Comparison of ENCODE assay signal across 9 cellular contexts in the genomic region with DNA sequence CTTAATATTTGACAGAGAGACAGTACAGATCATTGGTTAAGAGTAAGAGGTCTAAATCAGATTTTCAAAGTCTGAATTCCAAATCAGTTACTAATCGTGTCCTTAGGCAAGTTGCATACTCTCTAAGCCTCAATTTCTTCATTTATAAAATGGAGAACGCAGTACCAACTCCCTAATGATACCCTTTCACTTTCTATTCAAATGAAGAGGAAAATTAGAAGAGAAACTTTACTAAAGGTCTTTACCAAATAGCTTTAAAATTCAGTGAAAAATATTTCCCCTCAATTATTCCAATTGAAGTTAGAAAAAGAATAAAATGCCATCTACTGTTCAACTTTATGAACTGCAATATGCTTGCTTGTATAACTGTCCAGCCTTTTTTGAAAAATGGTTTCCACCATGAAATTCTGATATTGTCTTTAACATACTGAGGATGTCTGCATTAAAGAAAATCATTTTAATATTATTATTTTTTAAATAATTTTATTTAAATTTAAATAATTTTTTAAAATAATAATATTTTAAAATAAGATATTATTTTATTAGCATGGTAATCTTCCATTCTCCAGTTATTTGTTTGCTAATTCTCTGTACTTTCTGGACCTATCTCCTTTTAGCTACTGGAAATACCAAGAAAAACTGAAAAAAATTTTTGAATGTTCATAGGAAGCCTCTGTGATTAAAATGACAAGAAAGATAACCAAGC. TPM values are rescaled to one million over a fixed set of nuclear protein-coding genes. Genes with fewer than 3 reads are reported as not detected.
A peak's percentile ranks its signal among the peaks of the same experiment; 100 is the strongest.
DNase-seq lines count a peak whose midpoint lies in the region; ATAC-seq and TF ChIP-seq lines count a peak whose summit lies in the region.
"Had no signal": no experiment of that assay in that cellular context is flagged by ENCODE, and none has a peak within 500 bp of the region (broad histone marks: within the 10 kb centered on the region; RNA-seq: fewer than 3 reads in every experiment).

No MANE protein-coding gene starts in this region.

- H3K9me3 ChIP-seq in transverse colon = no peaks in the 10 kb centered on the region

- TF ChIP-seq POLR2A in transverse colon (IDR thresholded peaks at IDR 0.05) = no peak

- ATAC-seq in HG03342 (IDR thresholded peaks at IDR 0.05; ENCODE audit: unreplicated experiment) = no peak

- TF ChIP-seq EP300 in transverse colon (IDR thresholded peaks at IDR 0.05; ENCODE audit: low read depth) = no peak

- WGBS in transverse colon (ENCODE audit: low coverage in 1 of 2), 2 donors = 35 to 41% methylated on average over 2 of the region's 2 CpGs

- DNase-seq in NCI-H2029 treated with DMSO at 0.1 percent for 48 hours (lab: John Stamatoyannopoulos, UW) = peak; percentile 17
- DNase-seq in NCI-H2029 (lab: John Stamatoyannopoulos, UW) = no peak
- DNase-seq in NCI-H1092 treated with DMSO at 0.1 percent for 48 hours (lab: John Stamatoyannopoulos, UW) = peak; percentile 37
- DNase-seq in amniotic epithelial cell (ENCODE audit: low read depth) = peak; percentile 64
- no peak for DNase-seq in kidney epithelial cell (ENCODE audit: low read depth)
- no peak for DNase-seq in transverse colon
- no peak for DNase-seq in activated T-cell treated with anti-CD3 and anti-CD28 coated beads, Interleukin-2, amount 50 U/mL, for 24 hours

- H3K27me3 ChIP-seq in kidney epithelial cell (ENCODE audit: control insufficient read depth, insufficient read depth, low read length) = no peaks in the 10 kb centered on the region
- no peaks in the 10 kb centered on the region for H3K27me3 ChIP-seq in transverse colon

- H3K36me3 ChIP-seq in kidney epithelial cell (ENCODE audit: control insufficient read depth, insufficient read depth, low read length) (no peaks in the 10 kb centered on the region), transverse colon (peaks cover 0 to 8% (median 0%) of the 10 kb centered on the region in 4 donors)

- no peak overlapping the region for H3K27ac Mint-ChIP-seq in activated T-cell treated with anti-CD3 and anti-CD28 coated beads, Interleukin-2, amount 50 U/mL, for 24 hours

- intact Hi-C loops in transverse colon (cut with DNase I; ENCODE audit: low total_unique reads) = loop anchor here (10.0 kb wide), 1 partner anchor 446 kb away; the partner anchor contains the start of gene ANKRD31

- peak; percentile 49 for TF ChIP-seq CTCF in kidney epithelial cell (IDR thresholded peaks at IDR 0.05; ENCODE audit: insufficient read depth, low read length, poor library complexity, severe bottlenecking)
- TF ChIP-seq CTCF in transverse colon (IDR thresholded peaks at IDR 0.05) = peak; percentile 72 to 81 (median 77)

- in situ Hi-C loops in transverse colon (cut with MboI; ENCODE audit: low pct_ligation_motif_present in 1 of 4, low pct_unique_long_range_greater_than_20kb in 1 of 4, low sequenced_read_pairs in 3 of 4) = loop anchor here in 3 of 4 donors (10.0 to 25.0 kb wide), 4 partner anchors 96 to 446 kb away; partner anchors contain the start of gene ANKRD31 (in 2 of the 3)

- peaks cover 9% of the 10 kb centered on the region for H3K4me1 Mint-ChIP-seq in activated T-cell treated with anti-CD3 and anti-CD28 coated beads, Interleukin-2, amount 50 U/mL, for 24 hours (ENCODE audit: low read depth)

- H3K9me3 Mint-ChIP-seq in activated T-cell treated with anti-CD3 and anti-CD28 coated beads, Interleukin-2, amount 50 U/mL, for 24 hours = no peaks in the 10 kb centered on the region
- H3K9me3 Mint-ChIP-seq: CD8-positive, alpha-beta memory T cell had no signal

- H3K27me3 Mint-ChIP-seq in activated T-cell treated with anti-CD3 and anti-CD28 coated beads, Interleukin-2, amount 50 U/mL, for 24 hours = no peaks in the 10 kb centered on the region
- H3K27me3 Mint-ChIP-seq: CD8-positive, alpha-beta memory T cell had no signal

- H3K4me1 ChIP-seq in transverse colon = peaks cover 0 to 4% (median 0%) of the 10 kb centered on the region in 4 donors

- H3K27ac ChIP-seq in transverse colon = peak overlapping the region in 1 of 4 donors; percentile 1

- H3K36me3 Mint-ChIP-seq in activated T-cell treated with anti-CD3 and anti-CD28 coated beads, Interleukin-2, amount 50 U/mL, for 24 hours (ENCODE audit: low read depth) = peaks cover 68% of the 10 kb centered on the region

- H3K4me3 ChIP-seq in kidney epithelial cell (ENCODE audit: low read depth, low read length) = no peak overlapping the region
- no peak overlapping the region for H3K4me3 ChIP-seq in transverse colon

- no peak overlapping the region for H3K4me3 Mint-ChIP-seq in activated T-cell treated with anti-CD3 and anti-CD28 coated beads, Interleukin-2, amount 50 U/mL, for 24 hours
- H3K4me3 Mint-ChIP-seq: CD8-positive, alpha-beta memory T cell had no signal

RNA-seq across cellular contexts. Expression of gene POC5, which starts 36.0 kb away (rescaled TPM):
- total RNA-seq in kidney epithelial cell = 15.7 and 20.6 TPM in 2 replicates
- 10 to 100 TPM in 3 of 4 donors, 1 to 10 TPM in 1; 5.8 to 13.5 (median 11.1) TPM for total RNA-seq in transverse colon

Comparison
In these comparisons a context has a peak if more than half of its experiments do, and no peak if none do; other contexts are left out.
1. DNase-seq: peak in NCI-H2029 treated with DMSO at 0.1 percent for 48 hours (single experiment), NCI-H1092 treated with DMSO at 0.1 percent for 48 hours (single experiment) and amniotic epithelial cell (single experiment); none in NCI-H2029 (single experiment), kidney epithelial cell (single experiment), transverse colon (single experiment) and activated T-cell treated with anti-CD3 and anti-CD28 coated beads, Interleukin-2, amount 50 U/mL, for 24 hours (single experiment).